Comparison of ENCODE assay signal across 8 cellular contexts in genomic region chr22:42473484-42474193, GRCh38.
DNase-seq lines count a peak whose midpoint lies in the region; ATAC-seq lines count a peak whose summit lies in the region.

No MANE protein-coding gene starts in this region.

- peaks cover 14% of the 10 kb centered on the region for H3K27me3 Mint-ChIP-seq in memory B cell

- peaks cover 6% of the 10 kb centered on the region for H3K4me1 Mint-ChIP-seq in memory B cell

- H3K9me3 Mint-ChIP-seq in memory B cell, result no peaks in the 10 kb centered on the region

- H3K36me3 Mint-ChIP-seq in memory B cell, result no peaks in the 10 kb centered on the region

- H3K4me3 Mint-ChIP-seq in memory B cell, result no peak overlapping the region

- no peak overlapping the region for H3K27ac Mint-ChIP-seq in memory B cell

- DNase-seq in DMS153 treated with DMSO at 0.1 percent for 48 hours (lab: John Stamatoyannopoulos, UW; ENCODE audit: unreplicated experiment), result peak; percentile 64
- DNase-seq in HPDE6-E6E7 (ENCODE audit: extremely low spot score), result peak; percentile 44
- peak; percentile 77 for DNase-seq in OCI-M1 (lab: John Stamatoyannopoulos, UW)
- DNase-seq in dedifferentiated amniotic fluid mesenchymal stem cell (ENCODE audit: extremely low spot score), result peak; percentile 60
- DNase-seq in memory B cell (ENCODE audit: low spot score in 2 of 2), result peak in 1 of 2 donors; percentile 48
- DNase-seq in stimulated activated CD8-positive, alpha-beta memory T cell treated with anti-CD3 and anti-CD28 coated beads, Interleukin-4, amount 100 ng/mL, for 48 hours, result no peak

- ATAC-seq in memory B cell (ENCODE audit: low read depth) (peak; percentile 79), HG03280 (IDR thresholded peaks at IDR 0.05; ENCODE audit: unreplicated experiment) (no peak), HG02884 (IDR thresholded peaks at IDR 0.05; ENCODE audit: unreplicated experiment) (no peak)
